Comparison of ENCODE assay signal across 30 cellular contexts in the genomic region with DNA sequence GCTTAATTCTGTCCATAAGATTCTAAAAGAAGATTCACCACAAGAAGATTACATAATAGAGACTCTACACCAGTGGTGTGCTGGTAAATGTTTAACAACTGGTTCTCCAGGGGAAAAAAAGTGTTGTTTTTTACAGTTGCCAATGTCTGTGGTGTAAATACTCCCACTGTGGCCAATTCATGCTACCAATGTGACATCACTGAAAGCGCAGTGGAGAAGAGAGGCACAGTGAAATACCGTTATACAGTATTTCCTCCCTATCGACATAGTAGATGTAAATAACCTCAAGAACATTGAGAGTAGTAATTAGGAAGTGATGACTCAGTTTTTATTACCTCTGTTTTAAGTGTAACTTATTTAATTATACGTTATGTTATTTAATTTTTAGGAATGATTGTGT. TPM values are rescaled to one million over a fixed set of nuclear protein-coding genes. Genes with fewer than 3 reads are reported as not detected.
A peak's percentile ranks its signal among the peaks of the same experiment; 100 is the strongest.
DNase-seq lines count a peak whose midpoint lies in the region; ATAC-seq, FAIRE-seq and TF ChIP-seq lines count a peak whose summit lies in the region.
"Had no signal": no experiment of that assay in that cellular context is flagged by ENCODE, and none has a peak within 500 bp of the region (broad histone marks: within the 10 kb centered on the region; RNA-seq: fewer than 3 reads in every experiment).

No MANE protein-coding gene starts in this region.

- H3K9me3 Mint-ChIP-seq in stimulated activated naive CD8-positive, alpha-beta T cell treated with anti-CD3 and anti-CD28 coated beads, Interleukin-15, amount 100 ng/mL, for 72 hours, result no peaks in the 10 kb centered on the region

- TF ChIP-seq CTCF in HepG2 (CRISPR knock-in tag; IDR thresholded peaks at IDR 0.05) (no peak), right lobe of liver (IDR thresholded peaks at IDR 0.05) (no peak), NB4 (IDR thresholded peaks at IDR 0.05; ENCODE audit: low read depth, low read length) (no peak), K562 (IDR thresholded peaks at IDR 0.05 in 2 of 3, conservative IDR thresholded peaks at IDR 0.05 in 1 of 3; ENCODE audit: insufficient read depth in 2 of 3, low read depth in 1 of 3, low read length in 3 of 3) (no peak), foreskin fibroblast (IDR thresholded peaks at IDR 0.05; ENCODE audit: low read depth, low read length) (no peak)

- TF ChIP-seq EP300 in HepG2 (IDR thresholded peaks at IDR 0.05; ENCODE audit: low read depth in 2 of 2, low read length in 2 of 2) (no peak), HepG2 (CRISPR knock-in tag; IDR thresholded peaks at IDR 0.05; ENCODE audit: borderline replicate concordance) (no peak), K562 (IDR thresholded peaks at IDR 0.05; ENCODE audit: low read length) (no peak)

- H3K4me3 ChIP-seq in HepG2 (replicated peaks in 1 of 3; ENCODE audit: insufficient read depth in 1 of 3, low read depth in 2 of 3, low read length in 3 of 3) (peak overlapping the region in 1 of 3 experiments; percentile 15; a peak in 1 of 6 replicates), right lobe of liver (no peak overlapping the region), NB4 (ENCODE audit: low read depth, low read length) (no peak overlapping the region), K562 (no peak overlapping the region), foreskin fibroblast (ENCODE audit: low read depth in 1 of 2, low read length in 2 of 2) (no peak overlapping the region)
- H3K4me3 ChIP-seq: Peyer's patch, SJSA1 had no signal

- H3K27me3 ChIP-seq in HepG2 (ENCODE audit: control insufficient read depth in 1 of 2, insufficient read depth in 2 of 2, low read length in 2 of 2) (peaks cover 0 to 31% of the 10 kb centered on the region in 2 experiments; a peak in 4 of 5 replicates), right lobe of liver (no peaks in the 10 kb centered on the region), K562 (ENCODE audit: control insufficient read depth in 2 of 2, insufficient read depth in 2 of 2, low read length in 2 of 2) (peaks cover 24 to 46% of the 10 kb centered on the region in 2 experiments)

- DNase-seq in HepG2 (ENCODE audit: low spot score), result peak; percentile 29
- DNase-seq in right lobe of liver, result no peak
- DNase-seq in NB4 (ENCODE audit: low read depth), result peak; percentile 74
- DNase-seq in K562 (ENCODE audit: extremely low read depth in 1 of 4, low spot score in 3 of 4), result no peak
- no peak for DNase-seq in stimulated activated naive CD8-positive, alpha-beta T cell treated with anti-CD3 and anti-CD28 coated beads, Interleukin-15, amount 100 ng/mL, for 72 hours
- DNase-seq in foreskin fibroblast, result no peak
- DNase-seq in occipital lobe (lab: John Stamatoyannopoulos, UW), result no peak
- DNase-seq: COR-L47; GOT3; HCEC 1CT; NCI-H1092 treated with DMSO at 0.1 percent for 48 hours; NCI-H1436 treated with DMSO at 0.1 percent for 48 hours; NCI-H1930; NCI-H2227 treated with DMSO at 0.1 percent for 48 hours; NCI-H510A treated with DMSO at 0.1 percent for 48 hours; NCI-H774; NK-92 treated with Interleukin-12 subunit alpha and Interleukin-12 subunit beta, amount 100 ng/mL, for 24 hours; Peyer's patch; T-helper 1 cell had no signal

- in situ Hi-C loops in HepG2 (cut with HindIII; ENCODE audit: extremely low pct_ligation_motif_present, low pct_unique_long_range_greater_than_20kb), result loop anchor here (5.0 kb wide), 1 partner anchor 33 kb away; no protein-coding TSS in a partner anchor
- in situ Hi-C loops in K562 (cut with MboI), result no loop called here

- no peaks in the 10 kb centered on the region for H3K79me2 ChIP-seq in HepG2 (ENCODE audit: insufficient read depth, low read length)
- no peaks in the 10 kb centered on the region for H3K79me2 ChIP-seq in K562 (ENCODE audit: control insufficient read depth, insufficient read depth, low read length)

- no peak overlapping the region for H3K27ac ChIP-seq in HepG2 (ENCODE audit: extremely low read length, insufficient read depth, low read length)
- no peak overlapping the region for H3K27ac ChIP-seq in right lobe of liver
- no peak overlapping the region for H3K27ac ChIP-seq in K562 (ENCODE audit: extremely low read depth, low read depth, low read length)
- H3K27ac ChIP-seq: C4-2B, HL-60, Peyer's patch, SJSA1 had no signal

- H3K4me1 ChIP-seq in HepG2 (ENCODE audit: insufficient read depth, low read length), result peaks cover 64% of the 10 kb centered on the region
- peaks cover 0 to 4% (median 0%) of the 10 kb centered on the region in 4 donors for H3K4me1 ChIP-seq in right lobe of liver
- H3K4me1 ChIP-seq in K562 (replicated peaks in 1 of 2; ENCODE audit: control insufficient read depth in 2 of 2, insufficient read depth in 2 of 2, low read length in 2 of 2), result peaks cover 0 to 5% of the 10 kb centered on the region in 2 experiments; a peak in 1 of 5 replicates
- H3K4me1 ChIP-seq: SJSA1 had no signal

- POLR2A ChIA-PET in HepG2 (lab: Yijun Ruan, JAX) (no interaction called here), K562 (lab: Yijun Ruan, JAX) (no interaction called here)

- peaks cover 43% of the 10 kb centered on the region for H3K27me3 Mint-ChIP-seq in stimulated activated naive CD8-positive, alpha-beta T cell treated with anti-CD3 and anti-CD28 coated beads, Interleukin-15, amount 100 ng/mL, for 72 hours

- intact Hi-C loops in HepG2 (cut with micrococcal nuclease; ENCODE audit: unreplicated experiment), result no loop called here
- intact Hi-C loops in right lobe of liver (cut with DNase I), result no loop called here
- intact Hi-C loops in K562 (cut with micrococcal nuclease), result loop anchor here (10.0 kb wide), 1 partner anchor 281 kb away; no protein-coding TSS in a partner anchor

- H3K4me2 ChIP-seq in HepG2 (ENCODE audit: low read depth, low read length) (peak overlapping the region; percentile 66; the same call in 1 of the 2 replicates), K562 (ENCODE audit: insufficient read depth, low read length) (no peak overlapping the region)

- H3K4me1 Mint-ChIP-seq in stimulated activated naive CD8-positive, alpha-beta T cell treated with anti-CD3 and anti-CD28 coated beads, Interleukin-15, amount 100 ng/mL, for 72 hours, result peaks cover 12% of the 10 kb centered on the region

- H4K20me1 ChIP-seq in HepG2 (ENCODE audit: insufficient read depth, low read length), result no peaks in the 10 kb centered on the region
- H4K20me1 ChIP-seq in K562 (replicated peaks; ENCODE audit: control insufficient read depth, insufficient read depth, low read length), result no peaks in the 10 kb centered on the region; the same call in 1 of the 2 replicates

- no peaks in the 10 kb centered on the region for H3K9me1 ChIP-seq in K562 (ENCODE audit: control insufficient read depth, insufficient read depth, low read length)

- no peak overlapping the region for H3K4me3 Mint-ChIP-seq in stimulated activated naive CD8-positive, alpha-beta T cell treated with anti-CD3 and anti-CD28 coated beads, Interleukin-15, amount 100 ng/mL, for 72 hours

- no peak for ATAC-seq in HepG2
- ATAC-seq in right lobe of liver, result no peak
- ATAC-seq in K562, result no peak
- no peak for ATAC-seq in stimulated activated naive CD8-positive, alpha-beta T cell treated with anti-CD3 and anti-CD28 coated beads, Interleukin-15, amount 100 ng/mL, for 72 hours
- no peak for ATAC-seq in GM21529 (IDR thresholded peaks at IDR 0.05; ENCODE audit: unreplicated experiment)

- peak; percentile 32 for FAIRE-seq in HepG2 (lab: Jason Lieb, UNC)
- no peak for FAIRE-seq in K562 (lab: Jason Lieb, UNC)
- FAIRE-seq: G401.6, GM12892 had no signal

- BruUV-seq in HepG2 (replicated peaks; lab: Mats Ljungman, UMichigan) (no TSS peak), K562 (replicated peaks; lab: Mats Ljungman, UMichigan) (no TSS peak)

- no peak overlapping the region for H2AFZ ChIP-seq in HepG2 (ENCODE audit: low read length)
- H2AFZ ChIP-seq in K562 (ENCODE audit: low read depth, low read length), result no peak overlapping the region

- H3K9ac ChIP-seq in HepG2 (ENCODE audit: insufficient read depth, low read depth, low read length), result no peak overlapping the region
- H3K9ac ChIP-seq in K562 (ENCODE audit: insufficient read depth in 1 of 2, low read depth in 2 of 2, low read length in 2 of 2), result no peak overlapping the region

- H3K36me3 ChIP-seq in HepG2 (replicated peaks in 1 of 2; ENCODE audit: control insufficient read depth in 1 of 2, insufficient read depth in 2 of 2, low read length in 2 of 2) (no peaks in the 10 kb centered on the region), right lobe of liver (no peaks in the 10 kb centered on the region), K562 (ENCODE audit: control insufficient read depth, insufficient read depth, low read length) (no peaks in the 10 kb centered on the region)
- H3K36me3 ChIP-seq: Peyer's patch, SJSA1 had no signal

- TF ChIP-seq RAD21 in HepG2 (CRISPR knock-in tag; IDR thresholded peaks at IDR 0.05), result no peak
- no peak for TF ChIP-seq RAD21 in K562 (CRISPR knock-in tag; conservative IDR thresholded peaks at IDR 0.05 in 1 of 2, IDR thresholded peaks at IDR 0.05 in 1 of 2)

- H3K9me3 ChIP-seq in HepG2 (ENCODE audit: low read length) (no peaks in the 10 kb centered on the region), right lobe of liver (peaks cover 0 to 6% (median 0%) of the 10 kb centered on the region in 4 donors), K562 (replicated peaks; ENCODE audit: control insufficient read depth, insufficient read depth, low read depth, low read length) (no peaks in the 10 kb centered on the region; the same call in 1 of the 2 replicates)
- H3K9me3 ChIP-seq: Peyer's patch, SJSA1 had no signal

- WGBS in HepG2 (ENCODE audit: low lambda C conversion rate), result 46% methylated on average over 4 of the region's 4 CpGs
- WGBS in right lobe of liver (ENCODE audit: insufficient coverage, low coverage, low lambda C conversion rate, missing lambda C conversion rate), result 82% methylated on average over 4 of the region's 4 CpGs
- WGBS in K562 (ENCODE audit: insufficient coverage, low coverage, missing lambda C conversion rate), result 15% methylated on average over 4 of the region's 4 CpGs

- CTCF ChIA-PET in HepG2 (lab: Yijun Ruan, JAX; ENCODE audit: low intra/inter-chr PET ratio, low total read pairs) (no interaction called here), K562 (lab: Yijun Ruan, JAX; ENCODE audit: low intra/inter-chr PET ratio) (no interaction called here)

- H3K27ac Mint-ChIP-seq in stimulated activated naive CD8-positive, alpha-beta T cell treated with anti-CD3 and anti-CD28 coated beads, Interleukin-15, amount 100 ng/mL, for 72 hours, result no peak overlapping the region

- TF ChIP-seq POLR2A in HepG2 (IDR thresholded peaks at IDR 0.05; ENCODE audit: insufficient read depth in 1 of 2, low read depth in 2 of 2, low read length in 2 of 2) (no peak), right lobe of liver (IDR thresholded peaks at IDR 0.05) (no peak), NB4 (IDR thresholded peaks at IDR 0.05; ENCODE audit: extremely low read depth, insufficient read length) (no peak), K562 (conservative IDR thresholded peaks at IDR 0.05) (no peak)

RNA-seq across cellular contexts. Expression of gene CHRDL2, which starts 4.3 kb away (rescaled TPM):
- total RNA-seq in HepG2 (2016; rRNA removed; fragmentation: Illumina TruSeq; extraction: Trizol) (not detected in 2 replicates), right lobe of liver (10 to 100 TPM in 5 of 6 experiments, 1 to 10 TPM in 1; 2.9 to 41.4 (median 23.9) TPM), K562 (2014; rRNA removed) (not detected in 2 replicates), K562 (2014; rRNA removed; fragmentation: Illumina TruSeq; extraction: Trizol) (not detected in 2 replicates), K562 (2015; rRNA removed; fragmentation: Illumina TruSeq; extraction: Trizol) (not detected in 2 replicates), K562 (2021) (0.20 TPM in 1 of 2 replicates, not detected in the other), occipital lobe (not detected)
- total RNA-seq in HepG2 (2016; cell fraction: cytosol; rRNA removed; fragmentation: Illumina TruSeq; extraction: Trizol; ENCODE audit: low read depth), result not detected in 2 replicates
- total RNA-seq in HepG2 (2016; cell fraction: insoluble cytoplasmic fraction; rRNA removed; fragmentation: Illumina TruSeq; extraction: Trizol), result not detected in 2 replicates
- not detected in 2 replicates for total RNA-seq in HepG2 (2016; cell fraction: membrane; rRNA removed; fragmentation: Illumina TruSeq; extraction: Trizol)
- not detected in 2 replicates for total RNA-seq in HepG2 (2016; cell fraction: nucleus; rRNA removed; fragmentation: Illumina TruSeq; extraction: Trizol)
- polyA plus RNA-seq in HepG2 (2011; rRNA removed) (0.04 TPM in 1 of 2 replicates, not detected in the other), K562 (2011; rRNA removed) (not detected in 2 replicates), K562 (2014; fragmentation: Illumina TruSeq; extraction: Trizol) (not detected in 2 replicates), K562 (2014; fragmentation: Nextera tagmentation; extraction: Ambion mirVana) (not detected), K562 (2014; rRNA removed) (not detected in 2 replicates)
- 0.07 TPM in 1 of 2 replicates, not detected in the other for polyA plus RNA-seq in HepG2 (2011; cell fraction: cytosol; rRNA removed)
- polyA plus RNA-seq in HepG2 (2011; cell fraction: nucleus; rRNA removed), result 0.16 and 0.34 TPM in 2 replicates
- polyA plus RNA-seq in HepG2 (2012), result 0.17 and 1.2 TPM in 2 replicates
- 0.20 and 0.28 TPM in 2 replicates for polyA plus RNA-seq in HepG2 (2016; cell fraction: cytosol; fragmentation: Illumina TruSeq; extraction: Trizol; ENCODE audit: low read depth)
- polyA plus RNA-seq in HepG2 (2016; cell fraction: insoluble cytoplasmic fraction; fragmentation: Illumina TruSeq; extraction: Trizol; ENCODE audit: low read depth), result 0.41 TPM in 1 of 2 replicates, not detected in the other
- polyA plus RNA-seq in HepG2 (2016; cell fraction: membrane; fragmentation: Illumina TruSeq; extraction: Trizol; ENCODE audit: low read depth), result 0.17 TPM in 1 of 2 replicates, not detected in the other
- 0.27 and 0.37 TPM in 2 replicates for polyA plus RNA-seq in HepG2 (2016; cell fraction: nucleus; fragmentation: Illumina TruSeq; extraction: Trizol; ENCODE audit: insufficient read depth, low read depth)
- polyA minus RNA-seq in HepG2 (2011; rRNA and poly(A)+ RNA removed; ENCODE audit: low replicate concordance), result 0.20 and 1.1 TPM in 2 replicates
- not detected in 2 replicates for polyA minus RNA-seq in HepG2 (2011; cell fraction: cytosol; rRNA and poly(A)+ RNA removed)
- polyA minus RNA-seq in HepG2 (2011; cell fraction: nucleus; rRNA and poly(A)+ RNA removed), result not detected in 2 replicates
- total RNA-seq in K562 (2011; cell fraction: chromatin; rRNA removed; ENCODE audit: low replicate concordance), result not detected in 2 replicates
- not detected in 2 replicates for total RNA-seq in K562 (2011; cell fraction: nucleolus; rRNA removed)
- not detected in 2 replicates for total RNA-seq in K562 (2011; cell fraction: nucleoplasm; rRNA removed)
- polyA plus RNA-seq in K562 (2011; cell fraction: cytosol; rRNA removed), result not detected in 2 replicates
- not detected in 2 replicates for polyA plus RNA-seq in K562 (2011; cell fraction: nucleus; rRNA removed)
- not detected in 2 replicates for polyA plus RNA-seq in K562 (2012)
- polyA minus RNA-seq in K562 (2011; rRNA and poly(A)+ RNA removed), result not detected in 2 replicates
- not detected in 2 replicates for polyA minus RNA-seq in K562 (2011; cell fraction: cytosol; rRNA and poly(A)+ RNA removed)
- polyA minus RNA-seq in K562 (2011; cell fraction: nucleus; rRNA and poly(A)+ RNA removed), result not detected in 2 replicates
- total RNA-seq: A172, Daoy, HT-29, M059J, OCI-LY7, Peyer's patch, SJSA1 had no signal

RNA-seq across cellular contexts. Expression of gene RNF169, which starts 13.1 kb away (rescaled TPM):
- 14.2 and 17.0 TPM in 2 replicates for total RNA-seq in HepG2 (2016; rRNA removed; fragmentation: Illumina TruSeq; extraction: Trizol)
- total RNA-seq in HepG2 (2016; cell fraction: cytosol; rRNA removed; fragmentation: Illumina TruSeq; extraction: Trizol; ENCODE audit: low read depth), result 1.6 and 1.9 TPM in 2 replicates
- 14.0 and 15.8 TPM in 2 replicates for total RNA-seq in HepG2 (2016; cell fraction: insoluble cytoplasmic fraction; rRNA removed; fragmentation: Illumina TruSeq; extraction: Trizol)
- 6.1 and 6.8 TPM in 2 replicates for total RNA-seq in HepG2 (2016; cell fraction: membrane; rRNA removed; fragmentation: Illumina TruSeq; extraction: Trizol)
- total RNA-seq in HepG2 (2016; cell fraction: nucleus; rRNA removed; fragmentation: Illumina TruSeq; extraction: Trizol), result 19.7 and 21.7 TPM in 2 replicates
- polyA plus RNA-seq in HepG2 (2011; rRNA removed), result 4.8 and 5.3 TPM in 2 replicates
- polyA plus RNA-seq in HepG2 (2011; cell fraction: cytosol; rRNA removed), result 2.3 and 3.3 TPM in 2 replicates
- polyA plus RNA-seq in HepG2 (2011; cell fraction: nucleus; rRNA removed), result 6.3 and 7.5 TPM in 2 replicates
- 5.4 and 6.4 TPM in 2 replicates for polyA plus RNA-seq in HepG2 (2012)
- polyA plus RNA-seq in HepG2 (2016; cell fraction: cytosol; fragmentation: Illumina TruSeq; extraction: Trizol; ENCODE audit: low read depth), result 0.20 and 0.22 TPM in 2 replicates
- polyA plus RNA-seq in HepG2 (2016; cell fraction: insoluble cytoplasmic fraction; fragmentation: Illumina TruSeq; extraction: Trizol; ENCODE audit: low read depth), result 6.0 and 6.8 TPM in 2 replicates
- polyA plus RNA-seq in HepG2 (2016; cell fraction: membrane; fragmentation: Illumina TruSeq; extraction: Trizol; ENCODE audit: low read depth), result 0.93 and 1.1 TPM in 2 replicates
- polyA plus RNA-seq in HepG2 (2016; cell fraction: nucleus; fragmentation: Illumina TruSeq; extraction: Trizol; ENCODE audit: insufficient read depth, low read depth), result 13.1 and 13.4 TPM in 2 replicates
- polyA minus RNA-seq in HepG2 (2011; rRNA and poly(A)+ RNA removed; ENCODE audit: low replicate concordance), result 15.7 and 33.2 TPM in 2 replicates
- 12.7 and 13.5 TPM in 2 replicates for polyA minus RNA-seq in HepG2 (2011; cell fraction: cytosol; rRNA and poly(A)+ RNA removed)
- polyA minus RNA-seq in HepG2 (2011; cell fraction: nucleus; rRNA and poly(A)+ RNA removed), result 43.4 and 50.1 TPM in 2 replicates
- 1 to 10 TPM; 4.7 to 7.7 (median 6.8) TPM for total RNA-seq in right lobe of liver
- total RNA-seq in K562 (2011; cell fraction: chromatin; rRNA removed; ENCODE audit: low replicate concordance), result 15.0 and 31.9 TPM in 2 replicates
- 14.7 and 16.8 TPM in 2 replicates for total RNA-seq in K562 (2011; cell fraction: nucleolus; rRNA removed)
- total RNA-seq in K562 (2011; cell fraction: nucleoplasm; rRNA removed), result 21.8 and 30.6 TPM in 2 replicates
- total RNA-seq in K562 (2014; rRNA removed), result 10.0 and 16.5 TPM in 2 replicates
- total RNA-seq in K562 (2014; rRNA removed; fragmentation: Illumina TruSeq; extraction: Trizol), result 18.1 and 19.4 TPM in 2 replicates
- 16.2 and 17.3 TPM in 2 replicates for total RNA-seq in K562 (2015; rRNA removed; fragmentation: Illumina TruSeq; extraction: Trizol)
- total RNA-seq in K562 (2021), result 15.1 and 16.0 TPM in 2 replicates
- 14.6 and 21.1 TPM in 2 replicates for polyA plus RNA-seq in K562 (2011; rRNA removed)
- polyA plus RNA-seq in K562 (2011; cell fraction: cytosol; rRNA removed), result 4.7 and 12.8 TPM in 2 replicates
- polyA plus RNA-seq in K562 (2011; cell fraction: nucleus; rRNA removed), result 13.5 and 25.0 TPM in 2 replicates
- 4.4 and 4.9 TPM in 2 replicates for polyA plus RNA-seq in K562 (2012)
- 8.8 and 10.1 TPM in 2 replicates for polyA plus RNA-seq in K562 (2014; fragmentation: Illumina TruSeq; extraction: Trizol)
- polyA plus RNA-seq in K562 (2014; fragmentation: Nextera tagmentation; extraction: Ambion mirVana), result 1 to 10 TPM in 1 of 2 experiments, under 1 TPM in 1; 0.68 to 1.5 TPM
- 8.0 and 8.1 TPM in 2 replicates for polyA plus RNA-seq in K562 (2014; rRNA removed)
- 46.9 and 57.6 TPM in 2 replicates for polyA minus RNA-seq in K562 (2011; rRNA and poly(A)+ RNA removed)
- 17.7 and 18.5 TPM in 2 replicates for polyA minus RNA-seq in K562 (2011; cell fraction: cytosol; rRNA and poly(A)+ RNA removed)
- polyA minus RNA-seq in K562 (2011; cell fraction: nucleus; rRNA and poly(A)+ RNA removed), result 28.5 and 38.7 TPM in 2 replicates
- total RNA-seq in occipital lobe, result 39.3 TPM

Comparison
In these comparisons a context has a peak if more than half of its experiments do, and no peak if none do; other contexts are left out.
1. DNase-seq: peak in HepG2 (single experiment) and NB4 (single experiment); none in right lobe of liver (0 of 3), K562 (0 of 4), stimulated activated naive CD8-positive, alpha-beta T cell treated with anti-CD3 and anti-CD28 coated beads, Interleukin-15, amount 100 ng/mL, for 72 hours (0 of 2), foreskin fibroblast (0 of 2) and occipital lobe (single experiment).
2. Of the 241 proteins assayed by ChIP-seq in both HepG2 and K562: peak only in HepG2: FOXP4, GATAD2A, KLF6 and MAFF; only in K562: none; in both: none; in neither: 234; mixed calls (peak in some experiments, not most) for 3.